ENCODE assay signal across 8 cellular contexts in the genomic region with DNA sequence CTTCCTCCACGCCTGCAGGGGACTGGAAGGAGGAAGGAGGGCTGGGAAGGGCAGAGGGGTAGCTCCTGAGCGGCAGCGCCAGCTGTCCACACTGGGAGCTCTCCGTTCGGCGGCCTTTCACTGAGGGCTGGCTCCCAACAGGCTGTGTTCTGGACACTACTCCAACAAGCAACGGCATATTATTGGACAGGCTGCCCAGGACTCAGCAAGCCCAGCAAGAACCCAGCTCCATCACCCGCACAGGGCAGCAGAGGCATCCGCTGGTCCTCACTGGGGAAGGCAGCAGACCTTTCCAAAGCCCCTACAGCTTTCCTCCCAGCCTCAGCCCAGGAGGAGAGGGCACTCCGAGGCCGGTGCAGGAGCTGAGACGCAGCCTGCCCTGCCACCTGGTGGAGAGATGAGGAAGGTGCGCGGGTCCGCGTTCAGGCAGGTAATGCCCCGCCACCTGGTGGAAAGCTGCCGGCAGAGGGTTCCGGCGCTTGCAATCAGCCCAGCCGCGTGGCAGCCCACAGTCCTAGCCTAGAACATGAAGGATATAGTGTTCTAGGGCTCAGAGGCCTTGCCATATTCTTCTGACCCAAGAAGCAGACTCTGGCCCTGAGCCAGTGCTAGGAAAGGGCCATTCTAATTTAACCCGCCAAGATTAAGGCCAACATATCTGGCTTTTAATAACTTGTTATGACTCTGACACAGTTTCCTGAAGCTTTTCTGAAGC.
DNase-seq lines count a peak whose midpoint lies in the region; ATAC-seq and TF ChIP-seq lines count a peak whose summit lies in the region.

No MANE protein-coding gene starts in this region.

- intact Hi-C loops in lower leg skin (cut with DNase I; ENCODE audit: low total_unique reads), result no loop called here

- TF ChIP-seq CTCF in lower leg skin (IDR thresholded peaks at IDR 0.05), result peak in 1 of 3 donors; percentile 98

- ATAC-seq in GM19351 (IDR thresholded peaks at IDR 0.05; ENCODE audit: unreplicated experiment), result peak; percentile 92
- peak; percentile 93 for ATAC-seq in HG03442 (IDR thresholded peaks at IDR 0.05; ENCODE audit: unreplicated experiment)

- DNase-seq in CD1c-positive myeloid dendritic cell (ENCODE audit: extremely low spot score) (peak; percentile 86), NCI-H524 (lab: John Stamatoyannopoulos, UW) (peak; percentile 52 to 83), dedifferentiated amniotic fluid mesenchymal stem cell (ENCODE audit: extremely low spot score) (peak; percentile 42), lower leg skin (ENCODE audit: low spot score in 2 of 2) (peak; percentile 79 to 97)
- DNase-seq in activated CD4-positive, alpha-beta T cell treated with anti-CD3 and anti-CD28 coated beads, Interleukin-2, amount 50 U/mL, for 1 hour, result peak; percentile 87
- peak; percentile 77 to 88 (median 85) for DNase-seq in stimulated activated CD4-positive, alpha-beta T cell treated with anti-CD3 and anti-CD28 coated beads, TNF-alpha, amount 100 ng/mL, for 24 hours (ENCODE audit: low read depth in 3 of 3)

- WGBS in lower leg skin, 2 donors, result 31 to 34% methylated on average over 8 to 14 of the region's 23 CpGs

- no peak for TF ChIP-seq POLR2A in lower leg skin (IDR thresholded peaks at IDR 0.05)

- H3K4me3 ChIP-seq in lower leg skin (ENCODE audit: low read depth, poor library complexity, severe bottlenecking), result no peak overlapping the region
